Comparison of ENCODE assay signal across 8 cellular contexts in genomic region chr11:114400222-114400973, GRCh38. TPM values are rescaled to one million over a fixed set of nuclear protein-coding genes. Genes with fewer than 3 reads are reported as not detected.
DNase-seq lines count a peak whose midpoint lies in the region; ATAC-seq and TF ChIP-seq lines count a peak whose summit lies in the region.

TSS of gene C11orf71 (minus strand) at chr11:114400511. CDS start at chr11:114400331, 180 bp downstream.
TSS of gene RBM7 (plus strand) at chr11:114400666. CDS start at chr11:114400672, 6 bp downstream.

- H3K27ac ChIP-seq in Karpas-422 (ENCODE audit: low read length): peak within 1 kb of the TSS; percentile 49

- POLR2A ChIA-PET in naive thymus-derived CD8-positive, alpha-beta T cell (lab: Charles Lee): interaction anchor here (0.9 to 1.8 kb wide), 3 partner anchors 8 to 40 kb away, joined by 3 to 7 read pairs (median 5); partner anchors contain the start of gene REXO2

- H3K36me3 ChIP-seq in Karpas-422 (ENCODE audit: insufficient read depth, low read length): peaks cover 8% of the 10 kb centered on the region; the same call in 1 of the 2 replicates

- peaks cover 31% of the 10 kb centered on the region for H3K4me1 Mint-ChIP-seq in activated T-helper 17 cell treated with anti-CD3 and anti-CD28 coated beads, Interleukin-2, amount 50 U/mL, for 72 hours
- H3K4me1 Mint-ChIP-seq in naive thymus-derived CD8-positive, alpha-beta T cell: peaks cover 22 to 74% (median 62%) of the 10 kb centered on the region in 4 donors

- H3K4me3 ChIP-seq in Karpas-422 (ENCODE audit: low read length) (peak within 1 kb of the TSS; percentile 74), fibroblast of mammary gland (ENCODE audit: control insufficient read depth, low read depth, low read length) (peak within 1 kb of the TSS; percentile 85)

- H3K4me3 Mint-ChIP-seq in activated T-helper 17 cell treated with anti-CD3 and anti-CD28 coated beads, Interleukin-2, amount 50 U/mL, for 72 hours: peak within 1 kb of the TSS; percentile 97
- peak within 1 kb of the TSS; percentile 93 to 99 (median 97) for H3K4me3 Mint-ChIP-seq in naive thymus-derived CD8-positive, alpha-beta T cell

- peak within 1 kb of the TSS; percentile 92 for H3K9ac ChIP-seq in Karpas-422 (ENCODE audit: low read length)

- peak within 1 kb of the TSS; percentile 92 for H3K27ac Mint-ChIP-seq in activated T-helper 17 cell treated with anti-CD3 and anti-CD28 coated beads, Interleukin-2, amount 50 U/mL, for 72 hours
- peak within 1 kb of the TSS; percentile 97 to 100 (median 99) for H3K27ac Mint-ChIP-seq in naive thymus-derived CD8-positive, alpha-beta T cell

- H3K36me3 Mint-ChIP-seq in activated T-helper 17 cell treated with anti-CD3 and anti-CD28 coated beads, Interleukin-2, amount 50 U/mL, for 72 hours (ENCODE audit: low read depth): peaks cover 66% of the 10 kb centered on the region
- peaks cover 0 to 27% (median 3%) of the 10 kb centered on the region in 3 donors for H3K36me3 Mint-ChIP-seq in naive thymus-derived CD8-positive, alpha-beta T cell

- DNase-seq in Daoy (ENCODE audit: low read depth) (peak; percentile 99), Karpas-422 (peak; percentile 97), RKO (ENCODE audit: low spot score) (peak; percentile 98), fibroblast of mammary gland (ENCODE audit: low read depth) (peak; percentile 98)
- DNase-seq in naive thymus-derived CD8-positive, alpha-beta T cell: peak; percentile 93 to 99 (median 97)
- DNase-seq in stimulated activated naive CD4-positive, alpha-beta T cell (lab: John Stamatoyannopoulos, UW): peak; percentile 92 to 97 (median 96)

- H3K4me1 ChIP-seq in Karpas-422 (ENCODE audit: low read length): peaks cover 15% of the 10 kb centered on the region

- H3K9me3 Mint-ChIP-seq in activated T-helper 17 cell treated with anti-CD3 and anti-CD28 coated beads, Interleukin-2, amount 50 U/mL, for 72 hours: no peaks in the 10 kb centered on the region
- no peaks in the 10 kb centered on the region for H3K9me3 Mint-ChIP-seq in naive thymus-derived CD8-positive, alpha-beta T cell

- H3K27me3 ChIP-seq in Karpas-422 (ENCODE audit: low read length): no peaks in the 10 kb centered on the region

- H3K9me2 ChIP-seq in Karpas-422 (replicated peaks; ENCODE audit: insufficient read depth, low read length): no peaks in the 10 kb centered on the region

- H3K27me3 Mint-ChIP-seq in activated T-helper 17 cell treated with anti-CD3 and anti-CD28 coated beads, Interleukin-2, amount 50 U/mL, for 72 hours: no peaks in the 10 kb centered on the region
- no peaks in the 10 kb centered on the region for H3K27me3 Mint-ChIP-seq in naive thymus-derived CD8-positive, alpha-beta T cell

- ATAC-seq in GM21825 (IDR thresholded peaks at IDR 0.05; ENCODE audit: unreplicated experiment): peak; percentile 93
- ATAC-seq in activated T-helper 17 cell treated with anti-CD3 and anti-CD28 coated beads, Interleukin-2, amount 50 U/mL, for 72 hours (replicated peaks): peak; percentile 94
- ATAC-seq in naive thymus-derived CD8-positive, alpha-beta T cell: peak; percentile 89 to 91

- no peak for TF ChIP-seq CTCF in fibroblast of mammary gland (conservative IDR thresholded peaks at IDR 0.05; ENCODE audit: control insufficient read depth, insufficient read depth, low read depth, low read length)

- H2AFZ ChIP-seq in Karpas-422 (ENCODE audit: low read length): peak within 1 kb of the TSS; percentile 27; the same call in 1 of the 2 replicates

- peaks cover 48% of the 10 kb centered on the region for H3K79me2 ChIP-seq in Karpas-422 (ENCODE audit: low read length)

- no peaks in the 10 kb centered on the region for H4K20me1 ChIP-seq in Karpas-422 (ENCODE audit: insufficient read depth, low read depth, low read length)

- peak within 1 kb of the TSS; percentile 88 for H3K4me2 ChIP-seq in Karpas-422 (ENCODE audit: low read depth, low read length, poor library complexity, severe bottlenecking)

- no peaks in the 10 kb centered on the region for H3K9me3 ChIP-seq in Karpas-422 (ENCODE audit: low read length)

RNA-seq across cellular contexts. Expression of gene C11orf71, which starts in this region (rescaled TPM):
- 6.9 TPM in 2 replicates for total RNA-seq in Daoy (2014; rRNA removed; shearing (Covaris generic))
- 7.1 and 11.4 TPM in 2 replicates for total RNA-seq in Karpas-422 (2014; rRNA removed; shearing (Covaris generic); ENCODE audit: low replicate concordance)
- total RNA-seq in activated T-helper 17 cell treated with anti-CD3 and anti-CD28 coated beads, Interleukin-2, amount 50 U/mL, for 72 hours: 1 to 10 TPM; 4.0 to 5.2 TPM
- total RNA-seq in naive thymus-derived CD8-positive, alpha-beta T cell: 10 to 100 TPM; 18.2 to 18.3 TPM
- 10 to 100 TPM; 11.8 to 19.2 (median 16.1) TPM for polyA plus RNA-seq in naive thymus-derived CD8-positive, alpha-beta T cell

RNA-seq across cellular contexts. Expression of gene RBM7, which starts in this region (rescaled TPM):
- total RNA-seq in Daoy (2014; rRNA removed; shearing (Covaris generic)): 39.1 and 39.7 TPM in 2 replicates
- total RNA-seq in Karpas-422 (2014; rRNA removed; shearing (Covaris generic); ENCODE audit: low replicate concordance): 7.6 and 10.5 TPM in 2 replicates
- 10 to 100 TPM; 39.1 to 58.9 TPM for total RNA-seq in activated T-helper 17 cell treated with anti-CD3 and anti-CD28 coated beads, Interleukin-2, amount 50 U/mL, for 72 hours
- 10 to 100 TPM; 46.2 to 46.4 TPM for total RNA-seq in naive thymus-derived CD8-positive, alpha-beta T cell
- polyA plus RNA-seq in naive thymus-derived CD8-positive, alpha-beta T cell: 10 to 100 TPM; 13.8 to 34.0 (median 20.3) TPM

Comparison
In these comparisons a context has a peak if more than half of its experiments do, and no peak if none do; other contexts are left out.
1. Peak in every context shown above with its lines: DNase-seq, ATAC-seq, H3K4me3 ChIP-seq and H3K27ac ChIP-seq.